32 cellular contexts compared by ENCODE assay signal in the genomic region with DNA sequence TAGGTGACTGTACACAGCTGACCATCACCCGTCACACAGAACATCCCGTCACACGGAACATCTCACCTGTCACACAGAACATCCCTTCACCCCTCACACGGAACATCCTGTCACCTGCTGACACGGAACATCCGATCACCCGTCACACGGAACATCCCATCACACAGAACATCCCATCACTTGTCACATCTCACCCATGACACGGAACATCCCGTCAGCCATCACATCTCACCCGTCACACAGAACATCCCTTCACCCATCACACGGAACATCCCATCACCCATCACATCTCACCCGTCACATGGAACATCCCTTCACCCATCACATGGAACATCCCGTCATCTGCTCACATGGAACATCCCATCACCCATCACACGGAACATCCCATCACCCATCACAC. TPM values are rescaled to one million over a fixed set of nuclear protein-coding genes. Genes with fewer than 3 reads are reported as not detected.
"Had no signal": no experiment of that assay in that cellular context is flagged by ENCODE, and none has a peak within 500 bp of the region (broad histone marks: within the 10 kb centered on the region; RNA-seq: fewer than 3 reads in every experiment).

No MANE protein-coding gene starts in this region.

- H3K36me3 Mint-ChIP-seq: activated naive CD4-positive, alpha-beta T cell treated with anti-CD3 and anti-CD28 coated beads, Interleukin-2, amount 50 U/mL, for 24 hours; activated naive CD8-positive, alpha-beta T cell treated with anti-CD3 and anti-CD28 coated beads, Interleukin-2, amount 10 ng/mL, durations not matched to agents 7 days and 5 days had no signal

- H3K4me3 Mint-ChIP-seq: activated CD4-positive, alpha-beta T cell treated with anti-CD3 and anti-CD28 coated beads for 36 hours; activated CD4-positive, alpha-beta T cell treated with anti-CD3 and anti-CD28 coated beads, Interleukin-2, amount 10 ng/mL, durations not matched to agents 7 days and 5 days; activated CD8-positive, alpha-beta T cell treated with anti-CD3 and anti-CD28 coated beads, Interleukin-2, amount 10 ng/mL, durations not matched to agents 7 days and 5 days; activated naive CD4-positive, alpha-beta T cell treated with anti-CD3 and anti-CD28 coated beads, Interleukin-2, amount 50 U/mL, for 24 hours; activated naive CD8-positive, alpha-beta T cell treated with anti-CD3 and anti-CD28 coated beads, Interleukin-2, amount 10 ng/mL, durations not matched to agents 7 days and 5 days; activated T-cell treated with anti-CD3 and anti-CD28 coated beads, Interleukin-2, amount 50 U/mL, for 24 hours had no signal

- FAIRE-seq: RCC 7860 had no signal

- H2AFZ ChIP-seq: PC-9 had no signal

- H3K4me3 ChIP-seq: ascending aorta, PC-9 had no signal

- H3K9me3 Mint-ChIP-seq: activated CD4-positive, alpha-beta T cell treated with anti-CD3 and anti-CD28 coated beads, Interleukin-2, amount 10 ng/mL, durations not matched to agents 7 days and 5 days; activated naive CD4-positive, alpha-beta T cell treated with anti-CD3 and anti-CD28 coated beads, Interleukin-2, amount 50 U/mL, for 24 hours; activated naive CD8-positive, alpha-beta T cell treated with anti-CD3 and anti-CD28 coated beads, Interleukin-2, amount 10 ng/mL, durations not matched to agents 7 days and 5 days; activated T-cell treated with anti-CD3 and anti-CD28 coated beads, Interleukin-2, amount 50 U/mL, for 24 hours; activated T-helper 2 cell treated with anti-CD3 and anti-CD28 coated beads, Interferon-gamma antibody, Interleukin-2, Interleukin-4, amounts not matched to agents 10 μg/mL and 5 μg/mL and 100 μg/mL, durations not matched to agents 14 hours and 24 hours and 36 hours had no signal

- DNase-seq: activated CD4-positive, alpha-beta T cell treated with anti-CD3 and anti-CD28 coated beads for 36 hours; activated CD4-positive, alpha-beta T cell treated with anti-CD3 and anti-CD28 coated beads, Interleukin-2, amount 10 ng/mL, durations not matched to agents 7 days and 5 days; activated CD4-positive, alpha-beta T cell treated with anti-CD3 and anti-CD28 coated beads, Interleukin-2, amount 50 U/mL, for 48 hours; activated CD8-positive, alpha-beta T cell treated with anti-CD3 and anti-CD28 coated beads, Interleukin-2, amount 10 ng/mL, durations not matched to agents 7 days and 5 days; activated gamma-delta T cell; activated naive CD4-positive, alpha-beta T cell treated with Interleukin-2 at 50 U/mL for 16 hours; activated naive CD8-positive, alpha-beta T cell treated with anti-CD3 and anti-CD28 coated beads, Interleukin-2, amount 10 ng/mL, durations not matched to agents 7 days and 5 days; activated T-cell treated with anti-CD3 and anti-CD28 coated beads, Interleukin-2, amount 50 U/mL, for 24 hours; amygdala; NCI-H1092 treated with DMSO at 0.1 percent for 48 hours; NCI-H1417; NCI-H146; NCI-H187; NCI-H2029 treated with DMSO at 0.1 percent for 48 hours; NCI-H2107; NCI-H2171; NCI-H510A; NCI-H526; NCI-H748 treated with DMSO at 0.1 percent for 48 hours; NK-92 treated with Interleukin-12 subunit alpha and Interleukin-12 subunit beta, amount 100 ng/mL, for 24 hours; Right ventricle myocardium superior; T1000; WERI-Rb-1 had no signal

- H3K36me3 ChIP-seq: ascending aorta, WERI-Rb-1 had no signal

- H3K9me3 ChIP-seq: ascending aorta had no signal

- H3K4me2 ChIP-seq: PC-9 had no signal

- H3K4me1 Mint-ChIP-seq: activated CD4-positive, alpha-beta T cell treated with anti-CD3 and anti-CD28 coated beads for 36 hours; activated naive CD4-positive, alpha-beta T cell treated with anti-CD3 and anti-CD28 coated beads, Interleukin-2, amount 50 U/mL, for 24 hours; activated naive CD8-positive, alpha-beta T cell treated with anti-CD3 and anti-CD28 coated beads, Interleukin-2, amount 10 ng/mL, durations not matched to agents 7 days and 5 days had no signal

- H3K27ac ChIP-seq: ascending aorta, PC-9, WERI-Rb-1 had no signal

- ATAC-seq: activated CD4-positive, alpha-beta T cell treated with anti-CD3 and anti-CD28 coated beads for 36 hours; activated CD8-positive, alpha-beta T cell treated with anti-CD3 and anti-CD28 coated beads, Interleukin-2, amount 10 ng/mL, durations not matched to agents 7 days and 5 days had no signal

- H3K27ac Mint-ChIP-seq: activated CD4-positive, alpha-beta T cell treated with anti-CD3 and anti-CD28 coated beads for 36 hours; activated CD4-positive, alpha-beta T cell treated with anti-CD3 and anti-CD28 coated beads, Interleukin-2, amount 10 ng/mL, durations not matched to agents 7 days and 5 days; activated CD8-positive, alpha-beta T cell treated with anti-CD3 and anti-CD28 coated beads, Interleukin-2, amount 10 ng/mL, durations not matched to agents 7 days and 5 days; activated naive CD4-positive, alpha-beta T cell treated with anti-CD3 and anti-CD28 coated beads, Interleukin-2, amount 50 U/mL, for 24 hours; activated naive CD8-positive, alpha-beta T cell treated with anti-CD3 and anti-CD28 coated beads, Interleukin-2, amount 10 ng/mL, durations not matched to agents 7 days and 5 days; activated T-cell treated with anti-CD3 and anti-CD28 coated beads, Interleukin-2, amount 50 U/mL, for 24 hours; activated T-helper 2 cell treated with anti-CD3 and anti-CD28 coated beads, Interferon-gamma antibody, Interleukin-2, Interleukin-4, amounts not matched to agents 10 μg/mL and 5 μg/mL and 100 μg/mL, durations not matched to agents 14 hours and 24 hours and 36 hours had no signal

- H3K27me3 Mint-ChIP-seq: activated CD4-positive, alpha-beta T cell treated with anti-CD3 and anti-CD28 coated beads for 36 hours had no signal

RNA-seq across cellular contexts. Expression of gene CPNE7, which starts 3.8 kb away (rescaled TPM):
- total RNA-seq: ascending aorta, cardiac septum, OCI-LY7, Right ventricle myocardium superior had no signal

RNA-seq across cellular contexts. Expression of gene DPEP1, which starts 34.1 kb away (rescaled TPM):
- total RNA-seq: activated CD4-positive, alpha-beta T cell treated with anti-CD3 and anti-CD28 coated beads for 36 hours; activated CD4-positive, alpha-beta T cell treated with anti-CD3 and anti-CD28 coated beads, Interleukin-2, amount 10 ng/mL, durations not matched to agents 7 days and 5 days; activated CD8-positive, alpha-beta T cell treated with anti-CD3 and anti-CD28 coated beads, Interleukin-2, amount 10 ng/mL, durations not matched to agents 7 days and 5 days; activated naive CD8-positive, alpha-beta T cell treated with anti-CD3 and anti-CD28 coated beads, Interleukin-2, amount 10 ng/mL, durations not matched to agents 7 days and 5 days; activated T-helper 2 cell treated with anti-CD3 and anti-CD28 coated beads, Interferon-gamma antibody, Interleukin-2, Interleukin-4, amounts not matched to agents 10 μg/mL and 5 μg/mL and 100 μg/mL, durations not matched to agents 14 hours and 24 hours and 36 hours; ascending aorta; cardiac septum; OCI-LY7; PC-9; Right ventricle myocardium superior; T-helper 1 cell treated with Interleukin-12 subunit alpha and Interleukin-12 subunit beta and Interleukin-4 antibody, amounts not matched to agents 30 ng/mL and 1 ng/mL, for 36 hours; T-helper 2 cell treated with Interferon-gamma antibody and Interleukin-4, amounts not matched to agents 100 ng/mL and 5 ng/mL, for 36 hours had no signal
